In genomic region chr9:91408475-91408874, GRCh38 we compare ENCODE assay signal across 18 cellular contexts.
"Had no signal": no experiment of that assay in that cellular context is flagged by ENCODE, and none has a peak within 500 bp of the region (broad histone marks: within the 10 kb centered on the region; RNA-seq: fewer than 3 reads in every experiment).

No MANE protein-coding gene starts in this region.

- H3K9me3 Mint-ChIP-seq: activated B cell treated with CpG ODN at 0.5 μM for 24 hours; activated naive CD4-positive, alpha-beta T cell treated with anti-CD3 and anti-CD28 coated beads, Interleukin-2, amount 50 U/mL, for 72 hours; activated T-cell treated with anti-CD3 and anti-CD28 coated beads, Interleukin-2, amount 50 U/mL, for 72 hours; memory B cell had no signal

- DNase-seq: activated B cell treated with CpG ODN at 0.5 μM for 24 hours; activated CD4-positive, alpha-beta T cell treated with anti-CD3 and anti-CD28 coated beads for 48 hours; activated CD8-positive, alpha-beta memory T cell treated with anti-CD3 and anti-CD28 coated beads, Interleukin-2, amount 50 U/mL, for 48 hours; activated CD8-positive, alpha-beta T cell treated with anti-CD3 and anti-CD28 coated beads, Interleukin-2, amount 10 ng/mL, durations not matched to agents 7 days and 5 days; activated gamma-delta T cell; activated T-cell treated with anti-CD3 and anti-CD28 coated beads, Interleukin-2, amount 50 U/mL, for 72 hours; effector CD8-positive, alpha-beta T cell; kidney; left ventricle myocardium inferior; nephron progenitor cell; right lobe of liver; spleen; stomach; T-helper 17 cell had no signal

- H3K9me3 ChIP-seq: left ventricle myocardium inferior, right lobe of liver, spleen, stomach, thoracic aorta had no signal

- FAIRE-seq: kidney, TTC549 had no signal

- H3K27ac ChIP-seq: right lobe of liver, stomach, thoracic aorta had no signal

- H3K4me3 Mint-ChIP-seq: activated B cell treated with CpG ODN at 0.5 μM for 24 hours; activated CD8-positive, alpha-beta T cell treated with anti-CD3 and anti-CD28 coated beads, Interleukin-2, amount 10 ng/mL, durations not matched to agents 7 days and 5 days; activated T-cell treated with anti-CD3 and anti-CD28 coated beads, Interleukin-2, amount 50 U/mL, for 72 hours; memory B cell; nephron progenitor cell; T-helper 17 cell had no signal

- H3K27me3 Mint-ChIP-seq: activated B cell treated with CpG ODN at 0.5 μM for 24 hours, memory B cell had no signal

- H3K4me1 Mint-ChIP-seq: nephron progenitor cell had no signal

- ATAC-seq: activated CD8-positive, alpha-beta T cell treated with anti-CD3 and anti-CD28 coated beads, Interleukin-2, amount 10 ng/mL, durations not matched to agents 7 days and 5 days; activated T-cell treated with anti-CD3 and anti-CD28 coated beads, Interleukin-2, amount 50 U/mL, for 72 hours; T-helper 17 cell had no signal

- H3K27ac Mint-ChIP-seq: activated B cell treated with CpG ODN at 0.5 μM for 24 hours; activated CD8-positive, alpha-beta T cell treated with anti-CD3 and anti-CD28 coated beads, Interleukin-2, amount 10 ng/mL, durations not matched to agents 7 days and 5 days; activated naive CD4-positive, alpha-beta T cell treated with anti-CD3 and anti-CD28 coated beads, Interleukin-2, amount 50 U/mL, for 72 hours; memory B cell; nephron progenitor cell; T-helper 17 cell had no signal

- H3K4me3 ChIP-seq: left ventricle myocardium inferior, right lobe of liver, spleen, stomach, thoracic aorta had no signal

- H3K27me3 ChIP-seq: right lobe of liver, spleen, stomach had no signal
